ENCODE assay signal across 18 cellular contexts in genomic region chr15:95432878-95433405, GRCh38.
DNase-seq lines count a peak whose midpoint lies in the region; ATAC-seq and TF ChIP-seq lines count a peak whose summit lies in the region.
"Had no signal": no experiment of that assay in that cellular context is flagged by ENCODE, and none has a peak within 500 bp of the region (broad histone marks: within the 10 kb centered on the region; RNA-seq: fewer than 3 reads in every experiment).

No MANE protein-coding gene starts in this region.

- no peak overlapping the region for H3K27ac Mint-ChIP-seq in activated CD4-positive, alpha-beta T cell treated with anti-CD3 and anti-CD28 coated beads, Interleukin-2, amount 10 ng/mL, durations not matched to agents 7 days and 5 days
- H3K27ac Mint-ChIP-seq: CD4-positive, CD25-positive, alpha-beta regulatory T cell had no signal

- H3K4me3 ChIP-seq in ascending aorta = peak overlapping the region in 1 of 2 donors; percentile 4
- no peak overlapping the region for H3K4me3 ChIP-seq in epithelial cell of esophagus (ENCODE audit: low read length)
- no peak overlapping the region for H3K4me3 ChIP-seq in gastroesophageal sphincter
- no peak overlapping the region for H3K4me3 ChIP-seq in aorta (ENCODE audit: low read length in 2 of 2)
- H3K4me3 ChIP-seq: BLaER1, PC-9, SJCRH30 had no signal

- H3K4me1 ChIP-seq in ascending aorta (peaks cover 7 to 14% of the 10 kb centered on the region in 2 donors), gastroesophageal sphincter (peaks cover 0 to 5% (median 0%) of the 10 kb centered on the region in 3 donors), aorta (ENCODE audit: control insufficient read depth in 1 of 2, insufficient read depth in 2 of 2, low read length in 2 of 2) (peaks cover 5 to 7% of the 10 kb centered on the region in 2 donors)
- H3K4me1 ChIP-seq: BLaER1, SJCRH30 had no signal

- TF ChIP-seq CTCF in ascending aorta (IDR thresholded peaks at IDR 0.05) (no peak), epithelial cell of esophagus (IDR thresholded peaks at IDR 0.05; ENCODE audit: insufficient read depth, low read depth, low read length, missing control alignments) (no peak), gastroesophageal sphincter (IDR thresholded peaks at IDR 0.05) (no peak)

- H3K36me3 Mint-ChIP-seq in activated CD4-positive, alpha-beta T cell treated with anti-CD3 and anti-CD28 coated beads, Interleukin-2, amount 10 ng/mL, durations not matched to agents 7 days and 5 days (ENCODE audit: low read depth) = no peaks in the 10 kb centered on the region
- H3K36me3 Mint-ChIP-seq: CD4-positive, CD25-positive, alpha-beta regulatory T cell had no signal

- intact Hi-C loops in ascending aorta (cut with DNase I) = loop anchor here (5.0 to 10.0 kb wide), 3 partner anchors 39 to 172 kb away; no protein-coding TSS in a partner anchor
- intact Hi-C loops in aorta (cut with DNase I) = loop anchor here in 1 of 2 donors (5.0 kb wide), 1 partner anchor 171 kb away; no protein-coding TSS in a partner anchor

- POLR2A ChIA-PET in activated CD4-positive, alpha-beta T cell treated with anti-CD3 and anti-CD28 coated beads, Interleukin-2, amount 10 ng/mL, durations not matched to agents 7 days and 5 days (lab: Charles Lee) = no interaction called here

- ATAC-seq in gastroesophageal sphincter (peak; percentile 36), aorta (ENCODE audit: low FRiP score) (peak; percentile 26), GM19023 (IDR thresholded peaks at IDR 0.05; ENCODE audit: unreplicated experiment) (no peak)
- ATAC-seq: Right ventricle myocardium inferior had no signal

- DNase-seq in ascending aorta (ENCODE audit: low spot score in 2 of 2) (no peak), epithelial cell of esophagus (ENCODE audit: low read depth) (peak; percentile 59), aorta (no peak), HUDEP-2 (lab: John Stamatoyannopoulos, UW; ENCODE audit: unreplicated experiment in 76 of 76) (no peak)
- no peak for DNase-seq in activated CD4-positive, alpha-beta T cell treated with anti-CD3 and anti-CD28 coated beads, Interleukin-2, amount 10 ng/mL, durations not matched to agents 7 days and 5 days
- DNase-seq: CD4-positive, CD25-positive, alpha-beta regulatory T cell; IMR-90; KG1; MM.1S; NCI-H2029; NCI-H446 treated with DMSO at 0.1 percent for 48 hours; NCI-H526; PC-9; SJCRH30 had no signal

- no peak for TF ChIP-seq POLR2A in gastroesophageal sphincter (IDR thresholded peaks at IDR 0.05)

- H3K27ac ChIP-seq in ascending aorta = peak overlapping the region; percentile 82
- peak overlapping the region in 2 of 4 donors; percentile 51 to 54 for H3K27ac ChIP-seq in gastroesophageal sphincter
- peak overlapping the region in 1 of 2 donors; percentile 95 for H3K27ac ChIP-seq in aorta (ENCODE audit: low read depth in 1 of 2, low read length in 2 of 2)
- H3K27ac ChIP-seq: BLaER1, PC-9, SJCRH30 had no signal

- peaks cover 6% of the 10 kb centered on the region for H3K27me3 Mint-ChIP-seq in activated CD4-positive, alpha-beta T cell treated with anti-CD3 and anti-CD28 coated beads, Interleukin-2, amount 10 ng/mL, durations not matched to agents 7 days and 5 days

- H3K9me3 ChIP-seq in ascending aorta = no peaks in the 10 kb centered on the region
- no peaks in the 10 kb centered on the region for H3K9me3 ChIP-seq in gastroesophageal sphincter
- no peaks in the 10 kb centered on the region for H3K9me3 ChIP-seq in aorta (ENCODE audit: control insufficient read depth, low read length)
- H3K9me3 ChIP-seq: BLaER1, SJCRH30 had no signal

- H3K4me3 Mint-ChIP-seq in activated CD4-positive, alpha-beta T cell treated with anti-CD3 and anti-CD28 coated beads, Interleukin-2, amount 10 ng/mL, durations not matched to agents 7 days and 5 days = no peak overlapping the region
- H3K4me3 Mint-ChIP-seq: CD4-positive, CD25-positive, alpha-beta regulatory T cell had no signal

- H3K4me1 Mint-ChIP-seq in activated CD4-positive, alpha-beta T cell treated with anti-CD3 and anti-CD28 coated beads, Interleukin-2, amount 10 ng/mL, durations not matched to agents 7 days and 5 days = no peaks in the 10 kb centered on the region
- H3K4me1 Mint-ChIP-seq: CD4-positive, CD25-positive, alpha-beta regulatory T cell had no signal

- 32 to 40% methylated on average over 2 of the region's 2 CpGs for WGBS in gastroesophageal sphincter (ENCODE audit: low coverage in 1 of 2), 2 donors
- WGBS in aorta, 2 donors = 4 to 5% methylated on average over 2 of the region's 2 CpGs

- CTCF ChIA-PET in activated CD4-positive, alpha-beta T cell treated with anti-CD3 and anti-CD28 coated beads, Interleukin-2, amount 10 ng/mL, durations not matched to agents 7 days and 5 days (lab: Charles Lee) = no interaction called here

- no peaks in the 10 kb centered on the region for H3K36me3 ChIP-seq in ascending aorta
- H3K36me3 ChIP-seq in gastroesophageal sphincter = no peaks in the 10 kb centered on the region
- no peaks in the 10 kb centered on the region for H3K36me3 ChIP-seq in aorta (ENCODE audit: control insufficient read depth in 1 of 2, insufficient read depth in 2 of 2, low read length in 1 of 2)
- H3K36me3 ChIP-seq: BLaER1, SJCRH30 had no signal

- H3K9me3 Mint-ChIP-seq in activated CD4-positive, alpha-beta T cell treated with anti-CD3 and anti-CD28 coated beads, Interleukin-2, amount 10 ng/mL, durations not matched to agents 7 days and 5 days = no peaks in the 10 kb centered on the region

- no peak for TF ChIP-seq EP300 in gastroesophageal sphincter (IDR thresholded peaks at IDR 0.05)

- no peaks in the 10 kb centered on the region for H3K27me3 ChIP-seq in ascending aorta
- H3K27me3 ChIP-seq in gastroesophageal sphincter = no peaks in the 10 kb centered on the region
- no peaks in the 10 kb centered on the region for H3K27me3 ChIP-seq in aorta (ENCODE audit: control insufficient read depth in 1 of 2, insufficient read depth in 2 of 2, low read length in 1 of 2)
- H3K27me3 ChIP-seq: BLaER1, SJCRH30 had no signal
